Comparison of ENCODE assay signal across 12 cellular contexts in the genomic region with DNA sequence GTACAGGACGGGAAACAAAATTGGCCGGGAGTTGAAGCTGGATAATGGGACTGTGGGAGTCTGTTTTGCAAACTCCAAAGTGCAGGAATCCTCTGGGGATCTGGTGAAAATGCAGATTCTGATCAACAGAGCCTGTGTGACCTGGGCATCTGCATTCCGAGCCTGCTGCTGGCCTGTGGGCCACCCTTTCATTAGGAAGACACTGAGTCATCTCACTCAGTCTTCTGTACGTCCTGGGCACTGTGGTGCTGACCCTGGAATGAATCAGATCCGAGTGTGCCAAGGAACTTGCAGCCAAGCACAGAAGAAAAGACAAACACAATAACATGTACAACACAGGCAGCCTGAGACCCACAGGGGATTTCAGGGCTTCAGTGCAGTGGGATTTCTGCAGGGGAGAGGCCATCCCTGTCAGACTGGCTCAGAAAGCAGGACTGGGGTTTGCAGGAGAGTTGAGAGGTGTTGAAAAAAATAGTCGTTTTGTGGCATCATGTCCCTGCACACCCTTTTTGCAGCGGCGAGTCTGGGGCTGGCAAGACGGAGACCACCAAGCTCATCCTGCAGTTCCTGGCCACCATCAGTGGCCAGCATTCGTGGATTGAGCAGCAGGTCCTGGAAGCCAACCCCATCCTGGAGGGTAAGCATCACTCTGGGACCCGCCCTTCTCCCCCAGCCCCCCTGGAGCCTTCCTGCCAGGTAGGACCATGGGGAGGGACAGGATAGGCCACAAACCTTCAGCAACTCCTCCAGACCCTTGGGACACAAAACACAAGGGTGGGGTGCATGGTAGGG. TPM values are rescaled to one million over a fixed set of nuclear protein-coding genes. Genes with fewer than 3 reads are reported as not detected.
DNase-seq lines count a peak whose midpoint lies in the region; TF ChIP-seq lines count a peak whose summit lies in the region.
"Had no signal": no experiment of that assay in that cellular context is flagged by ENCODE, and none has a peak within 500 bp of the region (broad histone marks: within the 10 kb centered on the region; RNA-seq: fewer than 3 reads in every experiment).

No MANE protein-coding gene starts in this region.

- WGBS in neuronal stem cell (ENCODE audit: extremely low coverage in 2 of 2, insufficient read length in 2 of 2, insufficient replicate concordance in 1 of 2), 2 donors: no CpG with 5 or more reads among the region's 11 CpGs

- H3K14ac ChIP-seq in neuronal stem cell (ENCODE audit: low read length): no peak overlapping the region

- H3K4me3 ChIP-seq in AG09309 (ENCODE audit: control insufficient read depth, low read depth, low read length) (no peak overlapping the region), neuronal stem cell (ENCODE audit: low read length in 2 of 2) (no peak overlapping the region)

- H3K23ac ChIP-seq in neuronal stem cell (ENCODE audit: low read depth, low read length, poor library complexity): peak overlapping the region; percentile 13

- peaks cover 0 to 1% of the 10 kb centered on the region in 2 donors for H3K4me1 ChIP-seq in neuronal stem cell (ENCODE audit: control insufficient read depth in 2 of 2, insufficient read depth in 1 of 2, low read depth in 1 of 2, low read length in 2 of 2)

- peaks cover 0 to 50% (median 0%) of the 10 kb centered on the region in 3 experiments for H3K27me3 ChIP-seq in neuronal stem cell (ENCODE audit: control insufficient read depth in 3 of 3, insufficient read depth in 3 of 3, low read depth in 1 of 3, low read length in 3 of 3)

- no peak overlapping the region for H2BK120ac ChIP-seq in neuronal stem cell (ENCODE audit: low read depth, low read length)

- H3K36me3 ChIP-seq in neuronal stem cell (replicated peaks in 1 of 2; ENCODE audit: control insufficient read depth in 2 of 2, insufficient read depth in 2 of 2, low read length in 2 of 2): no peaks in the 10 kb centered on the region

- no peak overlapping the region for H3K4ac ChIP-seq in neuronal stem cell (ENCODE audit: low read length)

- H2AFZ ChIP-seq in neuronal stem cell (ENCODE audit: low read length): no peak overlapping the region

- no peak overlapping the region for H3K27ac ChIP-seq in neuronal stem cell (replicated peaks; ENCODE audit: low read length)

- H3K79me1 ChIP-seq in neuronal stem cell (ENCODE audit: low read depth, low read length): no peaks in the 10 kb centered on the region

- no peak overlapping the region for H2BK12ac ChIP-seq in neuronal stem cell (ENCODE audit: low read length)

- no peak overlapping the region for H4K91ac ChIP-seq in neuronal stem cell (ENCODE audit: low read depth, low read length, poor library complexity)

- no peak overlapping the region for H3K4me2 ChIP-seq in neuronal stem cell (ENCODE audit: insufficient read depth, low read length, poor library complexity, severe bottlenecking)

- peak overlapping the region; percentile 52 for H3K18ac ChIP-seq in neuronal stem cell (ENCODE audit: low read length)

- H2BK15ac ChIP-seq in neuronal stem cell (ENCODE audit: low read length): no peak overlapping the region

- no peak overlapping the region for H2BK5ac ChIP-seq in neuronal stem cell (ENCODE audit: low read length)

- H3K9me3 ChIP-seq in neuronal stem cell (replicated peaks in 1 of 2; ENCODE audit: control insufficient read depth in 2 of 2, insufficient read depth in 1 of 2, low read depth in 1 of 2, low read length in 2 of 2): no peaks in the 10 kb centered on the region

- H3K9ac ChIP-seq in neuronal stem cell (ENCODE audit: low read depth, low read length, poor library complexity): peak overlapping the region; percentile 7

- no peak overlapping the region for H4K8ac ChIP-seq in neuronal stem cell (ENCODE audit: low read depth, low read length)

- DNase-seq in AG09309 (ENCODE audit: low read depth) (peak; percentile 18), RKO (ENCODE audit: low spot score) (peak; percentile 26), fibroblast of gingiva (ENCODE audit: low read depth) (peak; percentile 83), neuronal stem cell (ENCODE audit: low spot score) (no peak), NCI-H1092 (lab: John Stamatoyannopoulos, UW) (no peak), NCI-H748 treated with DMSO at 0.1 percent for 48 hours (lab: John Stamatoyannopoulos, UW) (no peak)
- no peak for DNase-seq in activated CD4-positive, alpha-beta T cell treated with anti-CD3 and anti-CD28 coated beads, Interleukin-2, amount 50 U/mL, for 1 hour
- DNase-seq in activated CD4-positive, alpha-beta T cell treated with anti-CD3 and anti-CD28 coated beads for 48 hours: no peak
- DNase-seq: activated CD4-positive, alpha-beta memory T cell treated with anti-CD3 and anti-CD28 coated beads for 36 hours; CD4-positive, alpha-beta T cell; NCI-H1930; SHP77 had no signal

- TF ChIP-seq CTCF in AG09309 (IDR thresholded peaks at IDR 0.05; ENCODE audit: control insufficient read depth, insufficient read depth, low read depth, low read length, missing control alignments): no peak

- H2AK5ac ChIP-seq in neuronal stem cell (ENCODE audit: low read depth, low read length): no peak overlapping the region

RNA-seq across cellular contexts. Expression of a gene that starts 34.0 kb away (rescaled TPM):
- not detected for polyA plus RNA-seq in neuronal stem cell (2013, experiment 1 of 2)
- 0.03 TPM for polyA plus RNA-seq in neuronal stem cell (2013, experiment 2 of 2)

RNA-seq across cellular contexts. Expression of a gene that starts 43.2 kb away (rescaled TPM):
- 54.0 TPM for polyA plus RNA-seq in neuronal stem cell (2013, experiment 1 of 2)
- 53.1 TPM for polyA plus RNA-seq in neuronal stem cell (2013, experiment 2 of 2)

Comparison
In these comparisons a context has a peak if more than half of its experiments do, and no peak if none do; other contexts are left out.
1. DNase-seq: peak in AG09309 (single experiment), RKO (single experiment) and fibroblast of gingiva (single experiment); none in neuronal stem cell (single experiment), NCI-H1092 (single experiment), activated CD4-positive, alpha-beta T cell treated with anti-CD3 and anti-CD28 coated beads, Interleukin-2, amount 50 U/mL, for 1 hour (single experiment), NCI-H748 treated with DMSO at 0.1 percent for 48 hours (single experiment) and activated CD4-positive, alpha-beta T cell treated with anti-CD3 and anti-CD28 coated beads for 48 hours (single experiment).